25 cellular contexts compared by ENCODE assay signal in genomic region chr9:81506941-81507864, GRCh38.
DNase-seq lines count a peak whose midpoint lies in the region; ATAC-seq, FAIRE-seq and TF ChIP-seq lines count a peak whose summit lies in the region.
"Had no signal": no experiment of that assay in that cellular context is flagged by ENCODE, and none has a peak within 500 bp of the region (broad histone marks: within the 10 kb centered on the region; RNA-seq: fewer than 3 reads in every experiment).

No MANE protein-coding gene starts in this region.

- no peak overlapping the region for H3K27ac ChIP-seq in mesenchymal stem cell (ENCODE audit: low read length, poor library complexity, severe bottlenecking)
- H3K27ac ChIP-seq in testis: no peak overlapping the region
- no peak overlapping the region for H3K27ac ChIP-seq in small intestine (ENCODE audit: low read depth in 1 of 2, low read length in 1 of 2)
- H3K27ac ChIP-seq: 22Rv1; BLaER1 treated with 17β-estradiol and CSF1 and Interleukin-3, amounts not matched to agents 10 nM and 100 nM; GM23248 had no signal

- no peak for TF ChIP-seq CTCF in testis (IDR thresholded peaks at IDR 0.05)

- no peak overlapping the region for H3K9ac ChIP-seq in mesenchymal stem cell (ENCODE audit: low read length)
- H3K9ac ChIP-seq: BLaER1 treated with 17β-estradiol and CSF1 and Interleukin-3, amounts not matched to agents 10 nM and 100 nM; GM23248 had no signal

- H4K8ac ChIP-seq in mesenchymal stem cell (ENCODE audit: low read length): no peak overlapping the region

- no peak overlapping the region for H3K27ac Mint-ChIP-seq in stimulated activated naive CD8-positive, alpha-beta T cell treated with anti-CD3 and anti-CD28 coated beads, Interleukin-15, amount 100 ng/mL, for 72 hours
- H3K27ac Mint-ChIP-seq: CD4-positive, alpha-beta memory T cell had no signal

- H3K4me3 ChIP-seq in mesenchymal stem cell (ENCODE audit: insufficient read depth in 1 of 2, low read depth in 1 of 2, low read length in 2 of 2) (no peak overlapping the region), testis (peak overlapping the region; percentile 21 to 38), small intestine (ENCODE audit: low read depth in 1 of 2, low read length in 2 of 2) (no peak overlapping the region)
- H3K4me3 ChIP-seq: BLaER1 treated with 17β-estradiol and CSF1 and Interleukin-3, amounts not matched to agents 10 nM and 100 nM; GM23248 had no signal

- H4K91ac ChIP-seq in mesenchymal stem cell (ENCODE audit: low read length): peak overlapping the region; percentile 59

- H3K36me3 ChIP-seq in mesenchymal stem cell (ENCODE audit: control insufficient read depth in 1 of 2, insufficient read depth in 2 of 2, low read depth in 1 of 2, low read length in 2 of 2): no peaks in the 10 kb centered on the region
- H3K36me3 ChIP-seq in testis (ENCODE audit: low read depth, missing control alignments): no peaks in the 10 kb centered on the region
- H3K36me3 ChIP-seq in small intestine (ENCODE audit: control insufficient read depth in 2 of 2, insufficient read depth in 2 of 2, low read length in 2 of 2): no peaks in the 10 kb centered on the region
- H3K36me3 ChIP-seq: BE2C; BLaER1 treated with 17β-estradiol and CSF1 and Interleukin-3, amounts not matched to agents 10 nM and 100 nM had no signal

- H3K4me2 ChIP-seq in mesenchymal stem cell (ENCODE audit: low read length, poor library complexity, severe bottlenecking): no peak overlapping the region
- H3K4me2 ChIP-seq: BLaER1 treated with 17β-estradiol and CSF1 and Interleukin-3, amounts not matched to agents 10 nM and 100 nM had no signal

- TF ChIP-seq POLR2A in testis (IDR thresholded peaks at IDR 0.05): no peak

- H3K14ac ChIP-seq in mesenchymal stem cell (ENCODE audit: low read length in 2 of 2): no peak overlapping the region

- no peak overlapping the region for H2BK5ac ChIP-seq in mesenchymal stem cell (ENCODE audit: low read depth, low read length, poor library complexity, severe bottlenecking)

- H2BK12ac ChIP-seq in mesenchymal stem cell (ENCODE audit: low read length in 2 of 2): peak overlapping the region in 1 of 2 experiments; percentile 32

- no peaks in the 10 kb centered on the region for H3K9me3 Mint-ChIP-seq in stimulated activated naive CD8-positive, alpha-beta T cell treated with anti-CD3 and anti-CD28 coated beads, Interleukin-15, amount 100 ng/mL, for 72 hours

- H2BK120ac ChIP-seq in mesenchymal stem cell (ENCODE audit: low read depth, low read length): no peak overlapping the region

- no peak overlapping the region for H2AK5ac ChIP-seq in mesenchymal stem cell (ENCODE audit: low read length, severe bottlenecking)

- H3K4me3 Mint-ChIP-seq in stimulated activated naive CD8-positive, alpha-beta T cell treated with anti-CD3 and anti-CD28 coated beads, Interleukin-15, amount 100 ng/mL, for 72 hours: no peak overlapping the region
- H3K4me3 Mint-ChIP-seq: CD4-positive, alpha-beta memory T cell had no signal

- H3K4me1 ChIP-seq in mesenchymal stem cell (ENCODE audit: control insufficient read depth, insufficient read depth, low read depth, low read length): no peaks in the 10 kb centered on the region
- no peaks in the 10 kb centered on the region for H3K4me1 ChIP-seq in testis
- no peaks in the 10 kb centered on the region for H3K4me1 ChIP-seq in small intestine (ENCODE audit: control insufficient read depth in 2 of 2, insufficient read depth in 1 of 2, low read depth in 1 of 2, low read length in 1 of 2)
- H3K4me1 ChIP-seq: BE2C; BLaER1 treated with 17β-estradiol and CSF1 and Interleukin-3, amounts not matched to agents 10 nM and 100 nM had no signal

- H3K23ac ChIP-seq in mesenchymal stem cell (ENCODE audit: low read length in 2 of 2): no peak overlapping the region

- no peaks in the 10 kb centered on the region for H3K27me3 ChIP-seq in mesenchymal stem cell (ENCODE audit: control insufficient read depth in 1 of 2, insufficient read depth in 1 of 2, low read length in 2 of 2)
- no peaks in the 10 kb centered on the region for H3K27me3 ChIP-seq in testis
- no peaks in the 10 kb centered on the region for H3K27me3 ChIP-seq in small intestine (ENCODE audit: control insufficient read depth in 2 of 2, insufficient read depth in 2 of 2, low read length in 2 of 2)
- H3K27me3 ChIP-seq: BE2C; BLaER1 treated with 17β-estradiol and CSF1 and Interleukin-3, amounts not matched to agents 10 nM and 100 nM had no signal

- no peak for FAIRE-seq in small intestine (lab: Jason Lieb, UNC)
- FAIRE-seq: A204.1, GM12891, GM18507, H1 had no signal

- WGBS in mesenchymal stem cell: 93% methylated on average over 29 of the region's 32 CpGs
- WGBS in testis, 2 donors: 71 to 75% methylated on average over 10 to 27 of the region's 32 CpGs
- WGBS in small intestine, 3 donors: 88 to 94% (median 89%) methylated on average over 30 to 32 of the region's 32 CpGs

- intact Hi-C loops in testis (cut with DNase I; ENCODE audit: low total_unique reads): no loop called here

- no peaks in the 10 kb centered on the region for H3K79me1 ChIP-seq in mesenchymal stem cell (replicated peaks; ENCODE audit: low read length, poor library complexity, severe bottlenecking)

- no peaks in the 10 kb centered on the region for H3K9me3 ChIP-seq in mesenchymal stem cell (ENCODE audit: control insufficient read depth, low read length)
- H3K9me3 ChIP-seq in testis: no peaks in the 10 kb centered on the region
- H3K9me3 ChIP-seq in small intestine (ENCODE audit: control insufficient read depth, low read depth): no peaks in the 10 kb centered on the region
- H3K9me3 ChIP-seq: BE2C had no signal

- H3K4ac ChIP-seq in mesenchymal stem cell (ENCODE audit: low read depth in 1 of 2, low read length in 2 of 2): no peak overlapping the region

- no peak overlapping the region for H2AFZ ChIP-seq in mesenchymal stem cell (ENCODE audit: low read depth, low read length)
- H2AFZ ChIP-seq: GM23248 had no signal

- H2BK15ac ChIP-seq in mesenchymal stem cell (ENCODE audit: low read depth, poor library complexity, severe bottlenecking): no peak overlapping the region

- no peak overlapping the region for H3K18ac ChIP-seq in mesenchymal stem cell (ENCODE audit: low read depth in 1 of 2, low read length in 2 of 2)

- H3K4me1 Mint-ChIP-seq in stimulated activated naive CD8-positive, alpha-beta T cell treated with anti-CD3 and anti-CD28 coated beads, Interleukin-15, amount 100 ng/mL, for 72 hours: no peaks in the 10 kb centered on the region
- H3K4me1 Mint-ChIP-seq: CD4-positive, alpha-beta memory T cell had no signal

- no peak for DNase-seq in stimulated activated naive CD8-positive, alpha-beta T cell treated with anti-CD3 and anti-CD28 coated beads, Interleukin-15, amount 100 ng/mL, for 72 hours
- DNase-seq in stimulated activated naive CD8-positive, alpha-beta T cell treated with anti-CD3 and anti-CD28 coated beads, Interleukin-15, Interleukin-2, amounts not matched to agents 100 U/mL and 50 U/mL, for 24 hours: no peak
- DNase-seq in mesenchymal stem cell (no peak), testis (no peak), small intestine (no peak)
- DNase-seq in activated effector memory CD4-positive, alpha-beta T cell treated with Interleukin-2 at 50 U/mL for 16 hours: no peak
- DNase-seq: ACHN; AML-193; BE2C; Calu3; CD4-positive, alpha-beta memory T cell; COR-L47; DMS53; DMS79 treated with DMSO at 0.1 percent for 48 hours; GF-D8; GM23248; H7; HCEC 1CT had no signal

- ATAC-seq in stimulated activated naive CD8-positive, alpha-beta T cell treated with anti-CD3 and anti-CD28 coated beads, Interleukin-15, amount 100 ng/mL, for 72 hours: peak; percentile 42
- ATAC-seq in stimulated activated naive CD8-positive, alpha-beta T cell treated with anti-CD3 and anti-CD28 coated beads, Interleukin-15, Interleukin-2, amounts not matched to agents 100 U/mL and 50 U/mL, for 24 hours: no peak
- ATAC-seq in GM18867 (IDR thresholded peaks at IDR 0.05; ENCODE audit: unreplicated experiment): no peak

- peaks cover 6% of the 10 kb centered on the region for H3K27me3 Mint-ChIP-seq in stimulated activated naive CD8-positive, alpha-beta T cell treated with anti-CD3 and anti-CD28 coated beads, Interleukin-15, amount 100 ng/mL, for 72 hours
- H3K27me3 Mint-ChIP-seq: CD4-positive, alpha-beta memory T cell had no signal

Comparison
In these comparisons a context has a peak if more than half of its experiments do, and no peak if none do; other contexts are left out.
1. H3K4me3 ChIP-seq: peak in testis (2 of 2); none in mesenchymal stem cell (0 of 2) and small intestine (0 of 2).